26 cellular contexts compared by ENCODE assay signal in genomic region chr6:31154436-31154835, GRCh38. TPM values are rescaled to one million over a fixed set of nuclear protein-coding genes. Genes with fewer than 3 reads are reported as not detected.
"Had no signal": no experiment of that assay in that cellular context is flagged by ENCODE, and none has a peak within 500 bp of the region (broad histone marks: within the 10 kb centered on the region; RNA-seq: fewer than 3 reads in every experiment).

No MANE protein-coding gene starts in this region.

- FAIRE-seq: endometrium, islet of Langerhans, keratinocyte had no signal

- H3K4me3 ChIP-seq: colonic mucosa, esophagus squamous epithelium, gastrocnemius medialis, heart right ventricle, left lung, lower lobe of right lung had no signal

- H3K9me3 Mint-ChIP-seq: dendritic cell treated with granulocyte-macrophage colony-stimulating factor and Interleukin-4, amounts not matched to agents 40 ng/mL and 50 ng/mL, for 4 days; effector memory CD8-positive, alpha-beta T cell; endodermal cell; naive thymus-derived CD4-positive, alpha-beta T cell had no signal

- H3K27ac Mint-ChIP-seq: dendritic cell treated with granulocyte-macrophage colony-stimulating factor and Interleukin-4, amounts not matched to agents 40 ng/mL and 50 ng/mL, for 4 days; effector memory CD8-positive, alpha-beta T cell; endodermal cell; naive thymus-derived CD4-positive, alpha-beta T cell had no signal

- H3K27me3 ChIP-seq: colonic mucosa, esophagus squamous epithelium, gastrocnemius medialis, heart right ventricle, left lung had no signal

- H3K27ac ChIP-seq: colonic mucosa, epithelial cell of prostate, esophagus squamous epithelium, gastrocnemius medialis, heart right ventricle, left lung, lower lobe of right lung had no signal

- H3K27me3 Mint-ChIP-seq: dendritic cell treated with granulocyte-macrophage colony-stimulating factor and Interleukin-4, amounts not matched to agents 40 ng/mL and 50 ng/mL, for 4 days; effector memory CD8-positive, alpha-beta T cell had no signal

- H3K4me3 Mint-ChIP-seq: dendritic cell treated with granulocyte-macrophage colony-stimulating factor and Interleukin-4, amounts not matched to agents 40 ng/mL and 50 ng/mL, for 4 days; effector memory CD8-positive, alpha-beta T cell; endodermal cell had no signal

- H3K9me3 ChIP-seq: colonic mucosa, esophagus squamous epithelium, gastrocnemius medialis, heart right ventricle, left lung, lower lobe of right lung had no signal

- DNase-seq: colonic mucosa; cortex of kidney; effector CD8-positive, alpha-beta T cell; effector memory CD8-positive, alpha-beta T cell; endodermal cell; erythroblast; esophagus squamous epithelium; foreskin fibroblast; foreskin melanocyte; gastrocnemius medialis; glutamatergic neuron; head of caudate nucleus; heart right ventricle; hippocampal formation; left cardiac atrium; left lung; left ventricle myocardium superior; lower lobe of right lung; mesendoderm; midbrain; naive thymus-derived CD4-positive, alpha-beta T cell had no signal

- H3K36me3 ChIP-seq: colonic mucosa had no signal

RNA-seq across cellular contexts. Expression of gene PSORS1C2, which starts 15.6 kb away (rescaled TPM):
- polyA plus RNA-seq: heart right ventricle; keratinocyte; naive thymus-derived CD4-positive, alpha-beta T cell had no signal

RNA-seq across cellular contexts. Expression of gene CDSN, which starts 34.2 kb away (rescaled TPM):
- polyA plus RNA-seq: naive thymus-derived CD4-positive, alpha-beta T cell had no signal
